In genomic region chr11:33264926-33265325, GRCh38 we compare ENCODE assay signal across 21 cellular contexts.
"Had no signal": no experiment of that assay in that cellular context is flagged by ENCODE, and none has a peak within 500 bp of the region (broad histone marks: within the 10 kb centered on the region; RNA-seq: fewer than 3 reads in every experiment).

No MANE protein-coding gene starts in this region.

- H3K27ac ChIP-seq: esophagus squamous epithelium, ovary, right lobe of liver, suprapubic skin, transverse colon, upper lobe of right lung had no signal

- H3K36me3 ChIP-seq: esophagus squamous epithelium, ovary, right lobe of liver, suprapubic skin, transverse colon, upper lobe of right lung, uterus had no signal

- H3K4me3 ChIP-seq: esophagus squamous epithelium, ovary, right lobe of liver, suprapubic skin, transverse colon, upper lobe of right lung, uterus had no signal

- DNase-seq: cortex of kidney; effector memory CD8-positive, alpha-beta T cell; erythroblast; esophagus squamous epithelium; foreskin melanocyte; mesendoderm; naive thymus-derived CD8-positive, alpha-beta T cell; occipital lobe; ovary; posterior cingulate gyrus; retina; right lobe of liver; small intestine; stimulated activated CD4-positive, alpha-beta T cell treated with anti-CD3 and anti-CD28 coated beads, Interleukin-15, amount 100 ng/mL, for 24 hours; stimulated activated CD4-positive, alpha-beta T cell treated with anti-CD3 and anti-CD28 coated beads, Interleukin-2, amount 100 ng/mL, for 48 hours; stimulated activated naive CD4-positive, alpha-beta T cell; stimulated activated naive CD8-positive, alpha-beta T cell treated with anti-CD3 and anti-CD28 coated beads, Interleukin-15, amount 100 ng/mL, for 72 hours; transverse colon; uterus had no signal

- H3K27me3 ChIP-seq: esophagus squamous epithelium, ovary, right lobe of liver, suprapubic skin, transverse colon, upper lobe of right lung, uterus had no signal

- H3K9me3 ChIP-seq: esophagus squamous epithelium, ovary, right lobe of liver, suprapubic skin, transverse colon, upper lobe of right lung, uterus had no signal
